In the genomic region with DNA sequence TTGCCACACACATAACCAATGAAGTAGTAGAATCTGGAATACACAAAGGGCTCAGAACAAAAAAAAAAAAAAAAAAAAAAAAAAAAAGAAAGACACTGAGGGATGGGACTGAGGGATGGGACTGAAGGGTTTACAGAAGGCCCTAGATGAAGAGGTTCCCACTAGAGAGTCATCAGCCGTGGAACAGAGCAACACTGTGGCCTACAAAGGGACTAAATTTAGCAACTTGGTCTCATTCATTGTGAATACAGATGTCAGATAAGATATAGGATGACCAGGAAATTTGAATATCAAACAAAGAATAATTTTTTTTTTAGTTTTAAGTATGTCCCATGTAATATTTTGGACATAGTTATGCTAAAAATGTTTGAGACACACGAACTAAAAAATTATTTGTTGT, we compare ENCODE assay signal across 18 cellular contexts.
"Had no signal": no experiment of that assay in that cellular context is flagged by ENCODE, and none has a peak within 500 bp of the region (broad histone marks: within the 10 kb centered on the region; RNA-seq: fewer than 3 reads in every experiment).

No MANE protein-coding gene starts in this region.

- H3K4me1 ChIP-seq: lower lobe of right lung, stomach, thyroid gland had no signal

- H3K27me3 ChIP-seq: ovary, stomach, thyroid gland had no signal

- DNase-seq: dermis blood vessel endothelial cell; effector memory CD4-positive, alpha-beta T cell; left ventricle myocardium superior; lower lobe of right lung; naive thymus-derived CD8-positive, alpha-beta T cell; nephron progenitor cell; nucleus accumbens; posterior cingulate gyrus; stimulated activated CD4-positive, alpha-beta T cell treated with anti-CD3 and anti-CD28 coated beads, Interleukin-12 subunit alpha, Interleukin-12 subunit beta, amount 100 ng/mL, for 4 hours; stimulated activated CD4-positive, alpha-beta T cell treated with anti-CD3 and anti-CD28 coated beads, Interleukin-1b, Interleukin-23, amount 100 ng/mL, for 48 hours; stimulated activated CD4-positive, alpha-beta T cell treated with anti-CD3 and anti-CD28 coated beads, Interleukin-4, amount 100 ng/mL, for 24 hours; stimulated activated naive CD4-positive, alpha-beta T cell treated with Interleukin-2 at 50 U/mL for 16 hours had no signal

- H3K9me3 ChIP-seq: lower lobe of right lung, ovary, stomach, thyroid gland had no signal

- ATAC-seq: lower lobe of right lung; naive thymus-derived CD8-positive, alpha-beta T cell; stimulated activated effector memory CD8-positive, alpha-beta T cell treated with anti-CD3 and anti-CD28 coated beads, Interleukin-12 subunit alpha, Interleukin-12 subunit beta, amount 100 ng/mL, for 72 hours had no signal

- H3K36me3 ChIP-seq: lower lobe of right lung, ovary, stomach, thyroid gland had no signal

- H3K27ac ChIP-seq: coronary artery, lower lobe of right lung, ovary, stomach, thyroid gland had no signal

- H3K4me3 ChIP-seq: coronary artery, lower lobe of right lung, ovary, smooth muscle cell, stomach, thyroid gland had no signal
